ENCODE assay signal across 18 cellular contexts in genomic region chr12:71144682-71145081, GRCh38. TPM values are rescaled to one million over a fixed set of nuclear protein-coding genes. Genes with fewer than 3 reads are reported as not detected.
A peak's percentile ranks its signal among the peaks of the same experiment; 100 is the strongest.
DNase-seq lines count a peak whose midpoint lies in the region; ATAC-seq, FAIRE-seq and TF ChIP-seq lines count a peak whose summit lies in the region.
"Had no signal": no experiment of that assay in that cellular context is flagged by ENCODE, and none has a peak within 500 bp of the region (broad histone marks: within the 10 kb centered on the region; RNA-seq: fewer than 3 reads in every experiment).

No MANE protein-coding gene starts in this region.

- peak; percentile 20 for ATAC-seq in left colon
- ATAC-seq: A549, GM12878 had no signal

- H3K9me3 ChIP-seq in thyroid gland, result no peaks in the 10 kb centered on the region
- H3K9me3 ChIP-seq: A549, BLaER1, HAP-1 had no signal

- H3K27me3 Mint-ChIP-seq in Calu3 (ENCODE audit: unreplicated experiment) (no peaks in the 10 kb centered on the region), neural crest cell (ENCODE audit: low read depth) (no peaks in the 10 kb centered on the region)
- H3K27me3 Mint-ChIP-seq: CD4-positive, alpha-beta memory T cell had no signal

- H3K4me3 ChIP-seq in thyroid gland (replicated peaks in 1 of 3), result no peak overlapping the region
- H3K4me3 ChIP-seq: A549, BLaER1, GM12878, HAP-1 had no signal

- WGBS in thyroid gland, 2 donors, result 75 to 80% methylated on average over 1 of the region's 1 CpG

- no peak for TF ChIP-seq POLR2A in thyroid gland (IDR thresholded peaks at IDR 0.05)

- no peak for FAIRE-seq in GM19239 (lab: Jason Lieb, UNC)
- FAIRE-seq: A549, GM12878, H1 had no signal

- H3K27ac ChIP-seq in VCaP, result peak overlapping the region; percentile 54
- H3K27ac ChIP-seq in thyroid gland, result no peak overlapping the region
- H3K27ac ChIP-seq: A549, BLaER1 had no signal

- H3K36me3 Mint-ChIP-seq in Calu3 (ENCODE audit: insufficient read depth, unreplicated experiment), result peaks cover 17% of the 10 kb centered on the region
- no peaks in the 10 kb centered on the region for H3K36me3 Mint-ChIP-seq in neural crest cell (ENCODE audit: low read depth)
- H3K36me3 Mint-ChIP-seq: CD14-positive monocyte; CD4-positive, alpha-beta memory T cell had no signal

- no peaks in the 10 kb centered on the region for H3K36me3 ChIP-seq in thyroid gland
- H3K36me3 ChIP-seq: BLaER1, HAP-1 had no signal

- peaks cover 8 to 14% of the 10 kb centered on the region in 2 donors for H3K4me1 ChIP-seq in thyroid gland
- H3K4me1 ChIP-seq: A549, BLaER1, HAP-1 had no signal

- peak overlapping the region; percentile 37 for H3K27ac Mint-ChIP-seq in Calu3 (ENCODE audit: unreplicated experiment)
- peak overlapping the region; percentile 69 for H3K27ac Mint-ChIP-seq in neural crest cell (ENCODE audit: unreplicated experiment)
- H3K27ac Mint-ChIP-seq: CD14-positive monocyte; CD4-positive, alpha-beta memory T cell had no signal

- TF ChIP-seq CTCF in Calu3 (IDR thresholded peaks at IDR 0.05; ENCODE audit: unreplicated experiment) (no peak), VCaP (conservative IDR thresholded peaks at IDR 0.05) (no peak), neural crest cell (conservative IDR thresholded peaks at IDR 0.05) (no peak), thyroid gland (IDR thresholded peaks at IDR 0.05) (no peak)

- CTCF ChIA-PET in Calu3 (lab: Charles Lee), result interaction anchor here (0.6 to 0.7 kb wide), 3 partner anchors 29 to 779 kb away, joined by 3 read pairs; partner anchors contain the start of gene KCNMB4

- H3K9me3 Mint-ChIP-seq in Calu3 (ENCODE audit: low read depth, unreplicated experiment) (no peaks in the 10 kb centered on the region), neural crest cell (no peaks in the 10 kb centered on the region)

- H3K4me1 Mint-ChIP-seq in Calu3 (ENCODE audit: low read depth, unreplicated experiment), result peaks cover 51% of the 10 kb centered on the region
- H3K4me1 Mint-ChIP-seq in neural crest cell, result peaks cover 4% of the 10 kb centered on the region
- H3K4me1 Mint-ChIP-seq: CD14-positive monocyte; CD4-positive, alpha-beta memory T cell had no signal

- H3K27me3 ChIP-seq in thyroid gland, result no peaks in the 10 kb centered on the region
- H3K27me3 ChIP-seq: BLaER1 had no signal

- H3K4me3 Mint-ChIP-seq in Calu3 (ENCODE audit: low read depth, unreplicated experiment) (peak overlapping the region; percentile 29), neural crest cell (no peak overlapping the region)
- H3K4me3 Mint-ChIP-seq: CD14-positive monocyte; CD4-positive, alpha-beta memory T cell had no signal

- no TSS peak for BruUV-seq in Calu3 (replicated peaks; lab: Mats Ljungman, UMichigan)

- intact Hi-C loops in Calu3 (cut with micrococcal nuclease; ENCODE audit: unreplicated experiment) (no loop called here), left colon (cut with DNase I, micrococcal nuclease) (no loop called here), thyroid gland (cut with DNase I) (no loop called here)

- DNase-seq in Calu3 (no peak), left colon (no peak), neural crest cell (ENCODE audit: low read depth, low spot score) (no peak), NCI-H146 (lab: John Stamatoyannopoulos, UW) (no peak), GM19239 (ENCODE audit: insufficient read length, low spot score) (no peak), thyroid gland (no peak), NCI-H2081 treated with DMSO at 0.1 percent for 48 hours (lab: John Stamatoyannopoulos, UW) (no peak)
- DNase-seq: CD4-positive, alpha-beta memory T cell; DMS79 treated with DMSO at 0.1 percent for 48 hours; GF-D8 had no signal

RNA-seq across cellular contexts. Expression of gene TSPAN8, which starts 13.1 kb away (rescaled TPM):
- 289 and 384 TPM in 2 replicates for total RNA-seq in Calu3 (2022)
- 1,000 to 10,000 TPM; 1,490 to 2,025 TPM for total RNA-seq in left colon
- total RNA-seq in neural crest cell, result not detected in 2 replicates
- total RNA-seq in thyroid gland, result 1 to 10 TPM; 3.7 to 9.6 (median 8.0) TPM
- total RNA-seq: CD4-positive, alpha-beta memory T cell; H1; HT1080 had no signal

Comparison
In these comparisons a context has a peak if more than half of its experiments do, and no peak if none do; other contexts are left out.
1. RNA of gene TSPAN8, which starts 13.1 kb away (total RNA-seq): 1,490 to 2,025 TPM in left colon and 289 to 384 TPM in Calu3; 3.7 to 9.6 TPM in thyroid gland and not detected in neural crest cell; every median in the first group is over 10 times any median in the second.